Comparison of ENCODE assay signal across 3 cellular contexts in genomic region chr2:137865954-137866540, GRCh38.
A peak's percentile ranks its signal among the peaks of the same experiment; 100 is the strongest.
TF ChIP-seq lines count a peak whose summit lies in the region.

No MANE protein-coding gene starts in this region.

TF ChIP-seq in SK-N-SH treated with all-trans-retinoic acid at 6 μM for 48 hours, 23 proteins besides CTCF, POLR2A, EP300 and RAD21 (continued from another document):
- no peak for TF ChIP-seq PATZ1 (CRISPR knock-in tag; IDR thresholded peaks at IDR 0.05; ENCODE audit: borderline replicate concordance)
- no peak for TF ChIP-seq ZFP3 (CRISPR knock-in tag; IDR thresholded peaks at IDR 0.05)
- TF ChIP-seq OSR1 (CRISPR knock-in tag; IDR thresholded peaks at IDR 0.05), result no peak
- TF ChIP-seq BACH2 (CRISPR knock-in tag; IDR thresholded peaks at IDR 0.05; ENCODE audit: borderline replicate concordance), result no peak
- no peak for TF ChIP-seq TSHZ2 (CRISPR knock-in tag; IDR thresholded peaks at IDR 0.05)
- TF ChIP-seq RARB (CRISPR knock-in tag; IDR thresholded peaks at IDR 0.05), result no peak
- no peak for TF ChIP-seq POU6F1 (CRISPR knock-in tag; IDR thresholded peaks at IDR 0.05; ENCODE audit: borderline replicate concordance, low read depth)
- no peak for TF ChIP-seq ZNF70 (CRISPR knock-in tag; IDR thresholded peaks at IDR 0.05)
- TF ChIP-seq ZNF565 (CRISPR knock-in tag; conservative IDR thresholded peaks at IDR 0.05; ENCODE audit: low read depth), result no peak

TF ChIP-seq in K562, 482 proteins besides CTCF, POLR2A, EP300 and RAD21 (continued from another document):
- TF ChIP-seq, protein P1, sequence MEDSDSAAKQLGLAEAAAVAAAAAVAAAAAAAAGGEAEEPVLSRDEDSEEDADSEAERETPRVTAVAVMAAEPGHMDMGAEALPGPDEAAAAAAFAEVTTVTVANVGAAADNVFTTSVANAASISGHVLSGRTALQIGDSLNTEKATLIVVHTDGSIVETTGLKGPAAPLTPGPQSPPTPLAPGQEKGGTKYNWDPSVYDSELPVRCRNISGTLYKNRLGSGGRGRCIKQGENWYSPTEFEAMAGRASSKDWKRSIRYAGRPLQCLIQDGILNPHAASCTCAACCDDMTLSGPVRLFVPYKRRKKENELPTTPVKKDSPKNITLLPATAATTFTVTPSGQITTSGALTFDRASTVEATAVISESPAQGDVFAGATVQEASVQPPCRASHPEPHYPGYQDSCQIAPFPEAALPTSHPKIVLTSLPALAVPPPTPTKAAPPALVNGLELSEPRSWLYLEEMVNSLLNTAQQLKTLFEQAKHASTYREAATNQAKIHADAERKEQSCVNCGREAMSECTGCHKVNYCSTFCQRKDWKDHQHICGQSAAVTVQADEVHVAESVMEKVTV (CRISPR knock-in tag; IDR thresholded peaks at IDR 0.05), result peak; percentile 60
- TF ChIP-seq POU5F1 (IDR thresholded peaks at IDR 0.05; ENCODE audit: borderline replicate concordance, low read depth, low read length, partially characterized antibody) (no peak), TAF7 (tag; IDR thresholded peaks at IDR 0.05) (no peak)

TF ChIP-seq in HepG2, 621 proteins besides CTCF, POLR2A, EP300 and RAD21 (continued from another document):
- peak; percentile 97 for TF ChIP-seq STAG1 (CRISPR knock-in tag; IDR thresholded peaks at IDR 0.05)
- 0 out of 2 replicates have a peak, but pooled peaks have one; percentile 22 for TF ChIP-seq KAT8 (CRISPR knock-in tag; IDR thresholded peaks at IDR 0.05)
- TF ChIP-seq SMC3 (IDR thresholded peaks at IDR 0.05; ENCODE audit: low read length), result peak; percentile 97
- peak; percentile 50; the same call in 1 of the 2 replicates for TF ChIP-seq THRA (CRISPR knock-in tag; IDR thresholded peaks at IDR 0.05; ENCODE audit: borderline replicate concordance)
